8 cellular contexts compared by ENCODE assay signal in the genomic region with DNA sequence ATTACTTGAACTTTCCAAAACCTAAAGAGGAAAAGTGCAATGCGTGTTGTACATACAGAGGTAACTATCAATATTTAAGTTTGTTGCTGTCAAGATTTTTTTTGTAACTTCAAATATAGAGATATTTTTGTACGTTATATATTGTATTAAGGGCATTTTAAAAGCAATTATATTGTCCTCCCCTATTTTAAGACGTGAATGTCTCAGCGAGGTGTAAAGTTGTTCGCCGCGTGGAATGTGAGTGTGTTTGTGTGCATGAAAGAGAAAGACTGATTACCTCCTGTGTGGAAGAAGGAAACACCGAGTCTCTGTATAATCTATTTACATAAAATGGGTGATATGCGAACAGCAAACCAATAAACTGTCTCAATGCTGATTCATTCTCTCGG. TPM values are rescaled to one million over a fixed set of nuclear protein-coding genes. Genes with fewer than 3 reads are reported as not detected.
DNase-seq lines count a peak whose midpoint lies in the region; ATAC-seq and TF ChIP-seq lines count a peak whose summit lies in the region.

No MANE protein-coding gene starts in this region.

- H3F3A ChIP-seq in PC-9 (ENCODE audit: insufficient read depth, low read depth) = peaks cover 54% of the 10 kb centered on the region

- H3K27ac ChIP-seq in PC-9 (peak overlapping the region; percentile 98), sigmoid colon (peak overlapping the region; percentile 84 to 97 (median 94))

- H3K9me3 ChIP-seq in PC-9 (ENCODE audit: insufficient read depth, low read depth) = no peaks in the 10 kb centered on the region
- no peaks in the 10 kb centered on the region for H3K9me3 ChIP-seq in sigmoid colon

- H4K20me1 ChIP-seq in PC-9 (ENCODE audit: insufficient read depth) = no peaks in the 10 kb centered on the region

- peaks cover 43% of the 10 kb centered on the region for H3K79me2 ChIP-seq in PC-9 (ENCODE audit: low read depth)

- H3K9me2 ChIP-seq in PC-9 (ENCODE audit: insufficient read depth) = no peaks in the 10 kb centered on the region

- no peak for TF ChIP-seq EP300 in sigmoid colon (IDR thresholded peaks at IDR 0.05)

- peak in 1 of 2 experiments; percentile 83 for DNase-seq in PC-9
- DNase-seq in fibroblast of peridontal ligament (ENCODE audit: extremely low read depth) = peak; percentile 31
- DNase-seq in sigmoid colon = no peak
- DNase-seq in cerebellum (ENCODE audit: low spot score) = no peak
- no peak for DNase-seq in central memory CD4-positive, alpha-beta T cell
- no peak for DNase-seq in NCI-H345 (lab: John Stamatoyannopoulos, UW)

- 2 to 12% methylated on average over 10 of the region's 10 CpGs for WGBS in sigmoid colon, 2 donors

- CTCF ChIA-PET in PC-9 (lab: Charles Lee) = interaction anchor here (0.5 to 0.6 kb wide), 2 partner anchors 89 to 216 kb away, joined by 3 to 4 read pairs; no protein-coding TSS in a partner anchor

- intact Hi-C loops in PC-9 (cut with micrococcal nuclease; ENCODE audit: unreplicated experiment) = loop anchor here (1.0 to 10.0 kb wide), 7 partner anchors 45 to 695 kb away; no protein-coding TSS in a partner anchor
- intact Hi-C loops in sigmoid colon (cut with DNase I) = loop anchor here (1.0 to 5.0 kb wide), 7 partner anchors 205 to 695 kb away; partner anchors contain the start of gene SWAP70

- peak overlapping the region; percentile 83; the same call in 1 of the 2 replicates for H2AFZ ChIP-seq in PC-9

- ATAC-seq in GM21576 (IDR thresholded peaks at IDR 0.05; ENCODE audit: unreplicated experiment) = peak; percentile 1
- no peak for ATAC-seq in HG03432 (IDR thresholded peaks at IDR 0.05; ENCODE audit: unreplicated experiment)

- POLR2A ChIA-PET in PC-9 (lab: Charles Lee; ENCODE audit: unreplicated experiment) = interaction anchor here (0.7 kb wide), 1 partner anchor 302 kb away, joined by 3 read pairs; no protein-coding TSS in a partner anchor

- no peaks in the 10 kb centered on the region for H3K36me3 ChIP-seq in PC-9 (ENCODE audit: low read depth)
- H3K36me3 ChIP-seq in sigmoid colon = no peaks in the 10 kb centered on the region

- no peak for TF ChIP-seq POLR2A in sigmoid colon (IDR thresholded peaks at IDR 0.05)

- H3K4me1 ChIP-seq in PC-9 (replicated peaks; ENCODE audit: insufficient read depth) (peaks cover 25% of the 10 kb centered on the region), sigmoid colon (peaks cover 0 to 64% (median 53%) of the 10 kb centered on the region in 4 donors)

- no TSS peak for BruUV-seq in PC-9 (replicated peaks; lab: Mats Ljungman, UMichigan)

- H3K4me3 ChIP-seq in PC-9 (peak overlapping the region; percentile 87), sigmoid colon (peak overlapping the region; percentile 65 to 82 (median 71))

- no peaks in the 10 kb centered on the region for H3K27me3 ChIP-seq in PC-9 (ENCODE audit: insufficient read depth, low read depth)
- no peaks in the 10 kb centered on the region for H3K27me3 ChIP-seq in sigmoid colon

- peak overlapping the region; percentile 93 for H3K4me2 ChIP-seq in PC-9

- TF ChIP-seq CTCF in PC-9 (conservative IDR thresholded peaks at IDR 0.05) = no peak
- no peak for TF ChIP-seq CTCF in sigmoid colon (IDR thresholded peaks at IDR 0.05)

RNA-seq across cellular contexts. Expression of gene ADM, which starts 2.1 kb away (rescaled TPM):
- total RNA-seq in PC-9 (2021) = 21.9 and 22.5 TPM in 2 replicates
- total RNA-seq in sigmoid colon = 10 to 100 TPM; 45.2 to 84.1 (median 59.5) TPM
- polyA plus RNA-seq in sigmoid colon = 10 to 100 TPM; 24.0 to 92.5 (median 75.9) TPM
- 6.1 TPM for total RNA-seq in cerebellum

RNA-seq across cellular contexts. Expression of gene SBF2, which starts 13.0 kb away (rescaled TPM):
- total RNA-seq in PC-9 (2021) (16.4 and 18.6 TPM in 2 replicates), sigmoid colon (10 to 100 TPM; 47.1 to 67.5 (median 59.5) TPM), cerebellum (129 TPM)
- 10 to 100 TPM in 2 of 3 donors, 1 to 10 TPM in 1; 9.5 to 14.4 (median 12.0) TPM for polyA plus RNA-seq in sigmoid colon
